9 cellular contexts compared by ENCODE assay signal in the genomic region with DNA sequence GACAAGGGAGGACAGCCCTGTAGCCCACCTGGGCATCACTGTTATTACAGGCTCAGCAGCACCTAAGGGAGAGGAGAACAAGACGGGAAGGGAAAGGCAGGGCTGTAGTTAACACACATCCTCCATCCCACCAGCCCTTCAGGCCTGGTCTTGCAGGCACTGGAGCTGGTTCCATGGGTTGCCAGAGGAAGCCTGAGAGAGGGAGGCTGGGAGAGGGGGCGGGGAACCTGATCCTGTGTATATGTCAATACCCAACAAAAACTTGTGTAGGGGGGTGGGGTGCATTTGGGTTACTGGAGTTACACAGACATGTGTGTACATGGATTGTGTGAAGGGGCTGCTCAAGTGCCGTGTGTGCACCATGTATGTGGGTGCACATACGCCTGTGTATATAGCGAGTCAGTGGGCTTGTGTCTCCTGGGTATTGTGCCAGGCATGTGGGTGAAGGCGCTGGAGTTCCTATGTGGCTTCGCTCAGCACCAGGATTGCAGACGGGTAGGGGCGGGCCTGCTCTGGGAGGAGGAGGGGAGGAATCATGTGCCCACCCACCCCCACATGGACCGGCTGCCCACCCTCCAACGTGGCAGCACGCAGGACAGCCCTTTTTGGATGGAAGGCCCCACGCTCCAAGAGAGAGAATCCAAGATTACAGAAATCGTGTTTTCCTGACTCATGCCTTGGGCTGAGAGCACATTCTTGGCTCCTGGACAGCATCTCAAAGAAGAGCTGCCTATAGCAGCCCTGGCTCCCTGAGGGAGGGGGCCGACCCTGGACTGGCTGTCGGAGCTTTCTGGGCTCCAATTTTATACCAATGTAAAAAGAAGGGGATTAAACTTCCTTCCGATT. TPM values are rescaled to one million over a fixed set of nuclear protein-coding genes. Genes with fewer than 3 reads are reported as not detected.
DNase-seq lines count a peak whose midpoint lies in the region; ATAC-seq and TF ChIP-seq lines count a peak whose summit lies in the region.
"Had no signal": no experiment of that assay in that cellular context is flagged by ENCODE, and none has a peak within 500 bp of the region (broad histone marks: within the 10 kb centered on the region; RNA-seq: fewer than 3 reads in every experiment).

No MANE protein-coding gene starts in this region.

- ATAC-seq in HG02798 (IDR thresholded peaks at IDR 0.05; ENCODE audit: poor library complexity, unreplicated experiment), result no peak
- no peak for ATAC-seq in HG02840 (IDR thresholded peaks at IDR 0.05; ENCODE audit: low FRiP score, unreplicated experiment)
- ATAC-seq in GM18870 (IDR thresholded peaks at IDR 0.05; ENCODE audit: unreplicated experiment), result no peak

- no peaks in the 10 kb centered on the region for H3K27me3 ChIP-seq in prostate gland (replicated peaks; ENCODE audit: insufficient read depth)

- H3K4me3 ChIP-seq in AG10803 (ENCODE audit: low read length) (peak overlapping the region; percentile 54), WI38 (ENCODE audit: low read depth, low read length) (peak overlapping the region; percentile 47), fibroblast of villous mesenchyme (ENCODE audit: low read depth, low read length) (peak overlapping the region; percentile 38), prostate gland (no peak overlapping the region)

- 33% methylated on average over 14 of the region's 17 CpGs for WGBS in prostate gland

- peaks cover 9% of the 10 kb centered on the region for H3K4me1 ChIP-seq in prostate gland (replicated peaks)

- no peak for TF ChIP-seq POLR2A in prostate gland (IDR thresholded peaks at IDR 0.05)

- DNase-seq in AG10803 (ENCODE audit: low read depth) (peak; percentile 96), fibroblast of villous mesenchyme (ENCODE audit: low read depth) (peak; percentile 97), prostate gland (ENCODE audit: low spot score) (peak; percentile 48), 8988T (no peak)
- DNase-seq: T-helper 9 cell had no signal

- peak overlapping the region; percentile 73 to 77 for H3K27ac ChIP-seq in prostate gland

- intact Hi-C loops in prostate gland (cut with DNase I), result no loop called here

- no peaks in the 10 kb centered on the region for H3K36me3 ChIP-seq in prostate gland

- TF ChIP-seq CTCF in AG10803 (conservative IDR thresholded peaks at IDR 0.05; ENCODE audit: low read length) (no peak), WI38 (IDR thresholded peaks at IDR 0.05; ENCODE audit: low read depth, low read length) (no peak), fibroblast of villous mesenchyme (IDR thresholded peaks at IDR 0.05; ENCODE audit: insufficient read depth, low read depth, low read length) (no peak), prostate gland (IDR thresholded peaks at IDR 0.05) (no peak)

- no peaks in the 10 kb centered on the region for H3K9me3 ChIP-seq in prostate gland

RNA-seq across cellular contexts. Expression of gene SERPINH1, which starts 4.2 kb away (rescaled TPM):
- total RNA-seq in fibroblast of villous mesenchyme (1,336 and 1,367 TPM in 2 replicates), prostate gland (100 to 1,000 TPM; 123 to 189 TPM)

RNA-seq across cellular contexts. Expression of gene GDPD5, which starts 32.1 kb away (rescaled TPM):
- total RNA-seq in fibroblast of villous mesenchyme (9.5 and 10.3 TPM in 2 replicates), prostate gland (10 to 100 TPM in 1 of 2 donors, 1 to 10 TPM in 1; 1.7 to 14.6 TPM)

Comparison
In these comparisons a context has a peak if more than half of its experiments do, and no peak if none do; other contexts are left out.
1. H3K4me3 ChIP-seq: peak in AG10803 (single experiment), WI38 (single experiment) and fibroblast of villous mesenchyme (single experiment); none in prostate gland (0 of 2).